In genomic region chr14:64454671-64455070, GRCh38 we compare ENCODE assay signal across 23 cellular contexts.
"Had no signal": no experiment of that assay in that cellular context is flagged by ENCODE, and none has a peak within 500 bp of the region (broad histone marks: within the 10 kb centered on the region; RNA-seq: fewer than 3 reads in every experiment).

No MANE protein-coding gene starts in this region.

- H3K27me3 Mint-ChIP-seq: activated CD4-positive, alpha-beta memory T cell treated with anti-CD3 and anti-CD28 coated beads for 36 hours; activated CD4-positive, alpha-beta T cell treated with anti-CD3 and anti-CD28 coated beads, Interleukin-2, amount 10 ng/mL, durations not matched to agents 7 days and 5 days; activated naive CD8-positive, alpha-beta T cell treated with anti-CD3 and anti-CD28 coated beads, Interleukin-2, amount 10 ng/mL, durations not matched to agents 7 days and 5 days; T-cell had no signal

- H3K36me3 ChIP-seq: breast epithelium had no signal

- H3K27ac ChIP-seq: breast epithelium, SK-N-MC, VCaP had no signal

- ATAC-seq: Right ventricle myocardium inferior, T-cell had no signal

- H3K4me3 ChIP-seq: breast epithelium, SK-N-MC had no signal

- H3K4me3 Mint-ChIP-seq: activated CD4-positive, alpha-beta memory T cell treated with anti-CD3 and anti-CD28 coated beads for 36 hours; activated CD4-positive, alpha-beta T cell treated with anti-CD3 and anti-CD28 coated beads, Interleukin-2, amount 10 ng/mL, durations not matched to agents 7 days and 5 days; activated naive CD8-positive, alpha-beta T cell treated with anti-CD3 and anti-CD28 coated beads, Interleukin-2, amount 10 ng/mL, durations not matched to agents 7 days and 5 days; T-cell had no signal

- DNase-seq: activated CD4-positive, alpha-beta memory T cell treated with anti-CD3 and anti-CD28 coated beads for 36 hours; activated CD4-positive, alpha-beta T cell treated with anti-CD3 and anti-CD28 coated beads, Interleukin-2, amount 10 ng/mL, durations not matched to agents 7 days and 5 days; activated CD4-positive, CD25-positive, alpha-beta regulatory T cell; activated CD8-positive, alpha-beta memory T cell treated with anti-CD3 and anti-CD28 coated beads, Interleukin-2, amount 50 U/mL, for 4 hours; activated naive CD8-positive, alpha-beta T cell treated with anti-CD3 and anti-CD28 coated beads, Interleukin-2, amount 10 ng/mL, durations not matched to agents 7 days and 5 days; aorta; caudate nucleus; KBM-7; NCI-H1092; NCI-H1417; NCI-H2029 treated with DMSO at 0.1 percent for 48 hours; NCI-H345; NCI-H510A; NCI-H526 treated with DMSO at 0.1 percent for 48 hours; NCI-H82; RPMI8226; T-cell; T-helper 2 cell; T1000 had no signal

- H3K9me3 ChIP-seq: breast epithelium had no signal

- H3K27ac Mint-ChIP-seq: activated CD4-positive, alpha-beta memory T cell treated with anti-CD3 and anti-CD28 coated beads for 36 hours; activated naive CD8-positive, alpha-beta T cell treated with anti-CD3 and anti-CD28 coated beads, Interleukin-2, amount 10 ng/mL, durations not matched to agents 7 days and 5 days; T-cell had no signal

- H3K9me3 Mint-ChIP-seq: activated CD4-positive, alpha-beta memory T cell treated with anti-CD3 and anti-CD28 coated beads for 36 hours; activated CD4-positive, alpha-beta T cell treated with anti-CD3 and anti-CD28 coated beads, Interleukin-2, amount 10 ng/mL, durations not matched to agents 7 days and 5 days; activated naive CD8-positive, alpha-beta T cell treated with anti-CD3 and anti-CD28 coated beads, Interleukin-2, amount 10 ng/mL, durations not matched to agents 7 days and 5 days; T-cell had no signal

- H3K4me1 ChIP-seq: breast epithelium had no signal

- H3K27me3 ChIP-seq: breast epithelium had no signal
